1 cellular context compared by ENCODE assay signal in the genomic region with DNA sequence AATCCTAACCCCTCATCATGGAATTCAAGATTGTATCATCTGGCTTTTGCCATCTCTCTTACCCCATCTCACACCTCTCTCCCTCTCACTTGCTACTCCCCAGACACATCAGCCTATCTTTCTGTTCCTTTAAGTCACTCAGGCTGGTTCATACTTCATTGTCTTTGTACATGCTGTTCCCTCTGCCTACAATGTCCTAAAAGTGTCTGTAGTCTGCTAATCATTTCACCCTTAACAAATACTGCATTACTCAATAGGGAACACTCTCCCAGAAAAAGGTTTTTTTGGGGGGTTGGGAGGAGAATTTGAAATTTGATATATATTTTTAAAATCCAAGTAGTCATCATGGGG.
TF ChIP-seq lines count a peak whose summit lies in the region.

No MANE protein-coding gene starts in this region.

TF ChIP-seq in H1, 55 proteins besides CTCF, POLR2A, EP300 and RAD21 (continued from another document):
- TF ChIP-seq, protein P1, sequence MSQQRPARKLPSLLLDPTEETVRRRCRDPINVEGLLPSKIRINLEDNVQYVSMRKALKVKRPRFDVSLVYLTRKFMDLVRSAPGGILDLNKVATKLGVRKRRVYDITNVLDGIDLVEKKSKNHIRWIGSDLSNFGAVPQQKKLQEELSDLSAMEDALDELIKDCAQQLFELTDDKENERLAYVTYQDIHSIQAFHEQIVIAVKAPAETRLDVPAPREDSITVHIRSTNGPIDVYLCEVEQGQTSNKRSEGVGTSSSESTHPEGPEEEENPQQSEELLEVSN (IDR thresholded peaks at IDR 0.05), result no peak
